Comparison of ENCODE assay signal across 17 cellular contexts in genomic region chr16:53600076-53600475, GRCh38.
"Had no signal": no experiment of that assay in that cellular context is flagged by ENCODE, and none has a peak within 500 bp of the region (broad histone marks: within the 10 kb centered on the region; RNA-seq: fewer than 3 reads in every experiment).

No MANE protein-coding gene starts in this region.

- DNase-seq: activated CD8-positive, alpha-beta memory T cell treated with anti-CD3 and anti-CD28 coated beads, Interleukin-2, amount 50 U/mL, for 48 hours; activated CD8-positive, alpha-beta T cell treated with anti-CD3 and anti-CD28 coated beads for 36 hours; activated naive CD4-positive, alpha-beta T cell; activated naive CD8-positive, alpha-beta T cell treated with anti-CD3 and anti-CD28 coated beads, Interleukin-2, amount 50 U/mL, for 24 hours; central memory CD4-positive, alpha-beta T cell; dermis blood vessel endothelial cell; erythroblast; foreskin keratinocyte; left colon; sigmoid colon; stimulated activated CD4-positive, alpha-beta T cell treated with anti-CD3 and anti-CD28 coated beads, Interleukin-4, amount 100 ng/mL, for 1 hour; stimulated activated CD8-positive, alpha-beta memory T cell treated with anti-CD3 and anti-CD28 coated beads, Interleukin-4, amount 100 ng/mL, for 48 hours; T-helper 9 cell; testis; upper lobe of right lung had no signal

- H3K27me3 Mint-ChIP-seq: activated CD8-positive, alpha-beta T cell treated with anti-CD3 and anti-CD28 coated beads for 36 hours had no signal

- H3K4me3 Mint-ChIP-seq: activated CD8-positive, alpha-beta T cell treated with anti-CD3 and anti-CD28 coated beads for 36 hours; activated naive CD8-positive, alpha-beta T cell treated with anti-CD3 and anti-CD28 coated beads, Interleukin-2, amount 50 U/mL, for 24 hours; activated T-helper 1 cell treated with anti-CD3 and anti-CD28 coated beads, Interleukin-12 subunit alpha, Interleukin-12 subunit beta, Interleukin-2, Interleukin-4 antibody, amounts not matched to agents 30 ng/mL and 10 ng/mL and 1 ng/mL, durations not matched to agents 14 hours and 24 hours and 36 hours; stimulated activated naive CD8-positive, alpha-beta T cell treated with anti-CD3 and anti-CD28 coated beads, Interleukin-15, Interleukin-2, amounts not matched to agents 100 ng/mL and 50 ng/mL, for 24 hours had no signal

- H3K27ac Mint-ChIP-seq: activated CD8-positive, alpha-beta T cell treated with anti-CD3 and anti-CD28 coated beads for 36 hours; activated naive CD8-positive, alpha-beta T cell treated with anti-CD3 and anti-CD28 coated beads, Interleukin-2, amount 50 U/mL, for 24 hours; activated T-helper 1 cell treated with anti-CD3 and anti-CD28 coated beads, Interleukin-12 subunit alpha, Interleukin-12 subunit beta, Interleukin-2, Interleukin-4 antibody, amounts not matched to agents 30 ng/mL and 10 ng/mL and 1 ng/mL, durations not matched to agents 14 hours and 24 hours and 36 hours; stimulated activated naive CD8-positive, alpha-beta T cell treated with anti-CD3 and anti-CD28 coated beads, Interleukin-15, Interleukin-2, amounts not matched to agents 100 ng/mL and 50 ng/mL, for 24 hours had no signal
